In genomic region chr10:119265691-119266090, GRCh38 we compare ENCODE assay signal across 1 cellular context.
TF ChIP-seq lines count a peak whose summit lies in the region.

No MANE protein-coding gene starts in this region.

TF ChIP-seq in WTC11, 78 proteins besides CTCF, POLR2A, EP300 and RAD21 (continued from another document):
- TF ChIP-seq ZMAT4 (CRISPR knock-in tag; IDR thresholded peaks at IDR 0.05) (no peak), SMAD4 (CRISPR knock-in tag; IDR thresholded peaks at IDR 0.05) (no peak), TEAD4 (CRISPR knock-in tag; IDR thresholded peaks at IDR 0.05) (no peak), MAX (CRISPR knock-in tag; IDR thresholded peaks at IDR 0.05) (no peak)
- TF ChIP-seq, protein P1, sequence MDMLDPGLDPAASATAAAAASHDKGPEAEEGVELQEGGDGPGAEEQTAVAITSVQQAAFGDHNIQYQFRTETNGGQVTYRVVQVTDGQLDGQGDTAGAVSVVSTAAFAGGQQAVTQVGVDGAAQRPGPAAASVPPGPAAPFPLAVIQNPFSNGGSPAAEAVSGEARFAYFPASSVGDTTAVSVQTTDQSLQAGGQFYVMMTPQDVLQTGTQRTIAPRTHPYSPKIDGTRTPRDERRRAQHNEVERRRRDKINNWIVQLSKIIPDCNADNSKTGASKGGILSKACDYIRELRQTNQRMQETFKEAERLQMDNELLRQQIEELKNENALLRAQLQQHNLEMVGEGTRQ (CRISPR knock-in tag; IDR thresholded peaks at IDR 0.05), result no peak
- TF ChIP-seq, protein P2, sequence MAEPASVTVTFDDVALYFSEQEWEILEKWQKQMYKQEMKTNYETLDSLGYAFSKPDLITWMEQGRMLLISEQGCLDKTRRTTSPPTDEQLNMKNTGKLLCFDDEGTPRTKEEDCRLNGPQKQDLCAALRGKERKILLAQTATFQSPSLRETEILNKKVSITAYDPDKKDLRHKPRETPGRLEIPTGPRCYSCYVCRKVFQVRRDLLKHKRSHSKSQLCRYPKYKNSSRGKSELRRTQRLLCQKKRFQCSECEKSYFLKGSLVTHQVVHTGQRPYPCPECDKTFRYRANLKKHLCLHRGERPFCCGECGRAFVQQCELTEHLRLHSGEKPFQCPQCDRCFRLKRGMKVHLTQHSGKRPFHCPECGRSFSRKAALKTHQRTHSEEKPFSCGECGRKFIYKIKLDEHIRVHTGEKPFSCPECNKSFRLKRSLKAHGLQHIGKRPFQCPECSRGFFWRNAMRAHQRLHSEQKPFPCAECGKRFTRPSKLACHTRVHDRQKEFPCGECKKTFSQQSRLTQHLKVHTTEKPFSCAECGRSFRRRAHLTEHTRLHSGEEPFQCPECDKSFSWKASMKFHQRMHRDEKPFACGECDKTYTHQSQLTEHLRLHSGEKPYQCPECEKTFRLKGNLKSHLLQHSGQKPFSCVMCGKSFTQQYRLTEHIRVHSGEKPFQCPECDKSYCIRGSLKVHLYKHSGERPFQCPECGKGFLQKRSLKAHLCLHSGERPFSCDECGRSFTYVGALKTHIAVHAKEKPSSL (CRISPR knock-in tag; conservative IDR thresholded peaks at IDR 0.05), result no peak
